In genomic region chr10:26217396-26218105, GRCh38 we compare ENCODE assay signal across 12 cellular contexts. TPM values are rescaled to one million over a fixed set of nuclear protein-coding genes. Genes with fewer than 3 reads are reported as not detected.
A peak's percentile ranks its signal among the peaks of the same experiment; 100 is the strongest.
DNase-seq lines count a peak whose midpoint lies in the region; ATAC-seq lines count a peak whose summit lies in the region.
"Had no signal": no experiment of that assay in that cellular context is flagged by ENCODE, and none has a peak within 500 bp of the region (broad histone marks: within the 10 kb centered on the region; RNA-seq: fewer than 3 reads in every experiment).

No MANE protein-coding gene starts in this region.

- H3K9me3 Mint-ChIP-seq in activated CD4-positive, alpha-beta T cell treated with anti-CD3 and anti-CD28 coated beads for 36 hours (ENCODE audit: low read depth): no peaks in the 10 kb centered on the region

- H3K36me3 ChIP-seq in endocrine pancreas (ENCODE audit: control insufficient read depth, insufficient read depth, low read length): peaks cover 3% of the 10 kb centered on the region
- H3K36me3 ChIP-seq: esophagus squamous epithelium had no signal

- no peaks in the 10 kb centered on the region for H3K9me3 ChIP-seq in endocrine pancreas (ENCODE audit: control insufficient read depth, low read length)
- H3K9me3 ChIP-seq: esophagus squamous epithelium had no signal

- peak; percentile 26 for DNase-seq in activated CD4-positive, alpha-beta T cell treated with anti-CD3 and anti-CD28 coated beads for 36 hours
- no peak for DNase-seq in activated CD4-positive, alpha-beta T cell treated with anti-CD3 and anti-CD28 coated beads for 1 hour
- DNase-seq in NCI-H146 treated with DMSO at 0.1 percent for 48 hours (lab: John Stamatoyannopoulos, UW; ENCODE audit: unreplicated experiment) (peak; percentile 41), retina (peak; percentile 84), 8988T (no peak), NCI-H446 (lab: John Stamatoyannopoulos, UW) (no peak)
- DNase-seq: esophagus squamous epithelium; IMR-90; NK-92 treated with Interleukin-12 subunit alpha and Interleukin-12 subunit beta, amount 100 ng/mL, for 24 hours had no signal

- no peaks in the 10 kb centered on the region for H3K27me3 ChIP-seq in endocrine pancreas (ENCODE audit: control insufficient read depth, insufficient read depth, low read length)

- ATAC-seq in activated CD4-positive, alpha-beta T cell treated with anti-CD3 and anti-CD28 coated beads for 36 hours: peak; percentile 45
- no peak for ATAC-seq in GM21576 (IDR thresholded peaks at IDR 0.05; ENCODE audit: unreplicated experiment)

- H3K4me1 Mint-ChIP-seq in activated CD4-positive, alpha-beta T cell treated with anti-CD3 and anti-CD28 coated beads for 36 hours: peaks cover 34% of the 10 kb centered on the region

- H3K4me3 Mint-ChIP-seq in activated CD4-positive, alpha-beta T cell treated with anti-CD3 and anti-CD28 coated beads for 36 hours: peak overlapping the region; percentile 38

- H3K9ac ChIP-seq in endocrine pancreas (ENCODE audit: control insufficient read depth, insufficient read depth, low read length): peak overlapping the region; percentile 90

- CTCF ChIA-PET in activated CD4-positive, alpha-beta T cell treated with anti-CD3 and anti-CD28 coated beads for 36 hours (lab: Charles Lee): no interaction called here

- intact Hi-C loops in activated CD4-positive, alpha-beta T cell treated with anti-CD3 and anti-CD28 coated beads for 36 hours (cut with DNase I, micrococcal nuclease): loop anchor here in 1 of 2 experiments (10.0 kb wide), 1 partner anchor 1043 kb away; the partner anchor contains the start of gene GPR158

- no peaks in the 10 kb centered on the region for H3K36me3 Mint-ChIP-seq in activated CD4-positive, alpha-beta T cell treated with anti-CD3 and anti-CD28 coated beads for 36 hours (ENCODE audit: low read depth)

- H3K4me1 ChIP-seq in endocrine pancreas (ENCODE audit: control insufficient read depth, insufficient read depth, low read length): peaks cover 18% of the 10 kb centered on the region

- H3K27me3 Mint-ChIP-seq in activated CD4-positive, alpha-beta T cell treated with anti-CD3 and anti-CD28 coated beads for 36 hours: peaks cover 83% of the 10 kb centered on the region

- no peak overlapping the region for H3K27ac Mint-ChIP-seq in activated CD4-positive, alpha-beta T cell treated with anti-CD3 and anti-CD28 coated beads for 36 hours

- H3K4me3 ChIP-seq in endocrine pancreas (ENCODE audit: control insufficient read depth, insufficient read depth, low read length): peak overlapping the region; percentile 60
- H3K4me3 ChIP-seq: lung had no signal

- POLR2A ChIA-PET in activated CD4-positive, alpha-beta T cell treated with anti-CD3 and anti-CD28 coated beads for 36 hours (lab: Charles Lee): interaction anchor here (0.6 kb wide), 1 partner anchor 1613 kb away, joined by 4 read pairs; no protein-coding TSS in a partner anchor

RNA-seq across cellular contexts. Expression of gene GAD2, which starts 1.0 kb away (rescaled TPM):
- total RNA-seq in activated CD4-positive, alpha-beta T cell treated with anti-CD3 and anti-CD28 coated beads for 36 hours: not detected
- total RNA-seq: esophagus squamous epithelium, IMR-90, lung had no signal

Comparison
In these comparisons a context has a peak if more than half of its experiments do, and no peak if none do; other contexts are left out.
1. DNase-seq: peak in activated CD4-positive, alpha-beta T cell treated with anti-CD3 and anti-CD28 coated beads for 36 hours (single experiment), NCI-H146 treated with DMSO at 0.1 percent for 48 hours (single experiment) and retina (single experiment); none in activated CD4-positive, alpha-beta T cell treated with anti-CD3 and anti-CD28 coated beads for 1 hour (single experiment), 8988T (single experiment) and NCI-H446 (0 of 2).